7 cellular contexts compared by ENCODE assay signal in the genomic region with DNA sequence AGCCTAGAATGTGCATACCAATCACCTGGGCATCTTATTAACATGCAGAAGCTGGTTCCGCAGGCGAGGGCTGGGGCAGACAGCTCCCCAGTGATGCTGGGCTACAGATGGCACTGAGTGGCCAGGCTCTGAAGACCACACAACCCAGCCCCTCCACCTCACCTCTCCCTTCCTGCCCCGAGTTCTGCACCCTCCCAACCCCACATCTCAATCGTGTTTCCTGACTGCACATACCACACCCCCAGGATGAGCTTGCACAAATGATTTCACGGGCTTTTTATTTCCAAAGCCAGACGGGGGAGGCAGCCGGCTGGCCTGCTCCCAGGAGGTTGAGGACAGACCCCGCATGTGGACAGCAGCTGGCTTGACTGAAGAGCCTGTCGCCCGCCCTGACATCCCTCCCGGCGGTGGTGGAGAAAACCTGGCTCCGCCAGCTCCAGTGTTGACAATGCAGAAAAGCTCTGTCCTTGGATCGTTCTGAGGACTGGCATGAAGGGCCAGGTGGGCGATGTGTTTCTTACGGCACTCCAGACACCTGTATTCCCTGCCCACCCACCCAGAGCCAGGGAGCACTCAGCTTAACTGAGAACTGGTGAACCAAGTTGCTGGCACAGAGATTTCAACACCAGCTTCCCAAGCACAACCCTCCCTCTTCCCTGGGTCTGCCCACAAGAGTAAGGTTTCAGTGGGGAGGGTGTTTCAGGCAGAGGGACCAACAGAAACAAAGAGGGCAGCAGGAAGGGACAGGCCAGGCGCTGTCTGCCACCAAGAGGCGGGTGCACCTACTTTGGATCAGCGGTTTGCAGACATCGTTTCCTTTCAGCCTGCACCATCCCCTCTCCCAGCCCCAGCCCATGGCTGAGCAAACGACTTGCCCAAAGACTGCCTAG. TPM values are rescaled to one million over a fixed set of nuclear protein-coding genes. Genes with fewer than 3 reads are reported as not detected.
A peak's percentile ranks its signal among the peaks of the same experiment; 100 is the strongest.
DNase-seq lines count a peak whose midpoint lies in the region; ATAC-seq and TF ChIP-seq lines count a peak whose summit lies in the region.

No MANE protein-coding gene starts in this region.

- TF ChIP-seq CTCF in HEK293 (tag by site-specific recombination; IDR thresholded peaks at IDR 0.05) (no peak), smooth muscle cell (IDR thresholded peaks at IDR 0.05; ENCODE audit: borderline replicate concordance, insufficient read depth, poor library complexity, severe bottlenecking) (no peak)

- H3K9me3 ChIP-seq in HEK293 (ENCODE audit: control insufficient read depth, insufficient read depth, low read depth, low read length) = no peaks in the 10 kb centered on the region
- H3K9me3 ChIP-seq in smooth muscle cell (replicated peaks; ENCODE audit: low read depth) = no peaks in the 10 kb centered on the region

- WGBS in smooth muscle cell (ENCODE audit: low lambda C conversion rate) = 56% methylated on average over 21 of the region's 21 CpGs

- H3K27ac ChIP-seq in HEK293 (ENCODE audit: extremely low read depth, low read depth, low read length) (no peak overlapping the region), smooth muscle cell (ENCODE audit: low read depth) (peak overlapping the region; percentile 85)

- peaks cover 9% of the 10 kb centered on the region for H3K4me1 ChIP-seq in HEK293 (ENCODE audit: control insufficient read depth, insufficient read depth, low read length)
- H3K4me1 ChIP-seq in smooth muscle cell (ENCODE audit: low read depth) = peaks cover 38% of the 10 kb centered on the region

- H3K4me2 ChIP-seq in smooth muscle cell = peak overlapping the region; percentile 71

- H3K79me2 ChIP-seq in smooth muscle cell (ENCODE audit: low read depth) = peaks cover 77% of the 10 kb centered on the region

- H3K9ac ChIP-seq in smooth muscle cell (ENCODE audit: low read depth) = peak overlapping the region; percentile 14

- no peak overlapping the region for H2AFZ ChIP-seq in smooth muscle cell (ENCODE audit: low read depth)

- POLR2A ChIA-PET in HEK293 (lab: Yijun Ruan, JAX) = interaction anchor here (1.2 kb wide), 1 partner anchor 9 kb away, joined by 6 read pairs; no protein-coding TSS in a partner anchor

- H3F3A ChIP-seq in smooth muscle cell (ENCODE audit: low read depth) = peaks cover 23% of the 10 kb centered on the region

- H3K27me3 ChIP-seq in smooth muscle cell (ENCODE audit: low read depth) = no peaks in the 10 kb centered on the region

- CTCF ChIA-PET in HEK293 (lab: Yijun Ruan, JAX) = interaction anchor here (0.7 to 7.0 kb wide), 5 partner anchors 11 to 609 kb away, joined by 3 to 68 read pairs (median 3); no protein-coding TSS in a partner anchor

- ATAC-seq in HG02840 (IDR thresholded peaks at IDR 0.05; ENCODE audit: low FRiP score, unreplicated experiment) = no peak

- peaks cover 39% of the 10 kb centered on the region for H4K20me1 ChIP-seq in smooth muscle cell (ENCODE audit: low read depth)

- H3K36me3 ChIP-seq in HEK293 (ENCODE audit: control insufficient read depth in 2 of 2, insufficient read depth in 1 of 2, low read length in 2 of 2) = peaks cover 0 to 15% of the 10 kb centered on the region in 2 experiments; a peak in 1 of 3 replicates
- no peaks in the 10 kb centered on the region for H3K36me3 ChIP-seq in smooth muscle cell (ENCODE audit: low read depth)

- H3K4me3 ChIP-seq in HEK293 (ENCODE audit: low read depth, low read length) = no peak overlapping the region
- H3K4me3 ChIP-seq in smooth muscle cell = no peak overlapping the region

- DNase-seq in SHP77 treated with DMSO at 0.1 percent for 48 hours (lab: John Stamatoyannopoulos, UW) (peak; percentile 60), fibroblast of peridontal ligament (ENCODE audit: extremely low read depth) (peak; percentile 47), smooth muscle cell (lab: John Stamatoyannopoulos, UW; ENCODE audit: unreplicated experiment) (no peak), GM19238 (ENCODE audit: insufficient read length, low spot score) (no peak), SW 1271 (lab: John Stamatoyannopoulos, UW) (no peak)

TF ChIP-seq in HEK293, 187 proteins besides CTCF, POLR2A, EP300 and RAD21:
- TF ChIP-seq ZNF19 (tag by site-specific recombination; IDR thresholded peaks at IDR 0.05; ENCODE audit: low read depth) = no peak
- peak; percentile 45 for TF ChIP-seq SP2 (tag by site-specific recombination; IDR thresholded peaks at IDR 0.05)

RNA-seq across cellular contexts. Expression of gene ALDH4A1, which starts 21.6 kb away (rescaled TPM):
- 4.6 and 4.8 TPM in 2 replicates for total RNA-seq in smooth muscle cell
- 6.3 and 7.2 TPM in 2 replicates for polyA plus RNA-seq in smooth muscle cell

RNA-seq across cellular contexts. Expression of gene IFFO2, which starts 32.5 kb away (rescaled TPM):
- total RNA-seq in smooth muscle cell = 19.1 and 28.0 TPM in 2 replicates
- 3.7 and 5.7 TPM in 2 replicates for polyA plus RNA-seq in smooth muscle cell

Comparison
In these comparisons a context has a peak if more than half of its experiments do, and no peak if none do; other contexts are left out.
1. DNase-seq: peak in SHP77 treated with DMSO at 0.1 percent for 48 hours (single experiment) and fibroblast of peridontal ligament (single experiment); none in smooth muscle cell (single experiment), GM19238 (single experiment) and SW 1271 (0 of 2).